1 cellular context compared by ENCODE assay signal in the genomic region with DNA sequence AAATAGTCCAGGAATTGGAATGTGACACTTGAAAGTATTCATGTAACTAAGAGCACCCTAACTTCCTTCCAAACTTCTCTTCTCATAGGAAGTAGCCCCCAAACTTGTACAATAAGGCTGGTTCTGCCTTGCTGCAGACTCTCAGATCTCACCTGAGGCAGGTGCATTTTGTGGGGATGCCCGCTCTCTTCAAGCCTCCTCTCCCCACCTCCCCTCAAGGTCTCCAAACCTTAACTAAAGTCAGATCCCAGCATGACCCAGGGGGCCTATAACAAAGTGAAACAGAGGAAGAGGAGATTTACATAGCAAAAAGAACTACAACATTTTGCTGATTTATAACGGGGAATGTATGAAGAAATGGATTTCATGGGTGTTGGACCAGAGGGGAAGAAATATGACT.
TF ChIP-seq lines count a peak whose summit lies in the region.

No MANE protein-coding gene starts in this region.

TF ChIP-seq in WTC11, 78 proteins besides CTCF, POLR2A, EP300 and RAD21 (continued from another document):
- TF ChIP-seq, protein P1, sequence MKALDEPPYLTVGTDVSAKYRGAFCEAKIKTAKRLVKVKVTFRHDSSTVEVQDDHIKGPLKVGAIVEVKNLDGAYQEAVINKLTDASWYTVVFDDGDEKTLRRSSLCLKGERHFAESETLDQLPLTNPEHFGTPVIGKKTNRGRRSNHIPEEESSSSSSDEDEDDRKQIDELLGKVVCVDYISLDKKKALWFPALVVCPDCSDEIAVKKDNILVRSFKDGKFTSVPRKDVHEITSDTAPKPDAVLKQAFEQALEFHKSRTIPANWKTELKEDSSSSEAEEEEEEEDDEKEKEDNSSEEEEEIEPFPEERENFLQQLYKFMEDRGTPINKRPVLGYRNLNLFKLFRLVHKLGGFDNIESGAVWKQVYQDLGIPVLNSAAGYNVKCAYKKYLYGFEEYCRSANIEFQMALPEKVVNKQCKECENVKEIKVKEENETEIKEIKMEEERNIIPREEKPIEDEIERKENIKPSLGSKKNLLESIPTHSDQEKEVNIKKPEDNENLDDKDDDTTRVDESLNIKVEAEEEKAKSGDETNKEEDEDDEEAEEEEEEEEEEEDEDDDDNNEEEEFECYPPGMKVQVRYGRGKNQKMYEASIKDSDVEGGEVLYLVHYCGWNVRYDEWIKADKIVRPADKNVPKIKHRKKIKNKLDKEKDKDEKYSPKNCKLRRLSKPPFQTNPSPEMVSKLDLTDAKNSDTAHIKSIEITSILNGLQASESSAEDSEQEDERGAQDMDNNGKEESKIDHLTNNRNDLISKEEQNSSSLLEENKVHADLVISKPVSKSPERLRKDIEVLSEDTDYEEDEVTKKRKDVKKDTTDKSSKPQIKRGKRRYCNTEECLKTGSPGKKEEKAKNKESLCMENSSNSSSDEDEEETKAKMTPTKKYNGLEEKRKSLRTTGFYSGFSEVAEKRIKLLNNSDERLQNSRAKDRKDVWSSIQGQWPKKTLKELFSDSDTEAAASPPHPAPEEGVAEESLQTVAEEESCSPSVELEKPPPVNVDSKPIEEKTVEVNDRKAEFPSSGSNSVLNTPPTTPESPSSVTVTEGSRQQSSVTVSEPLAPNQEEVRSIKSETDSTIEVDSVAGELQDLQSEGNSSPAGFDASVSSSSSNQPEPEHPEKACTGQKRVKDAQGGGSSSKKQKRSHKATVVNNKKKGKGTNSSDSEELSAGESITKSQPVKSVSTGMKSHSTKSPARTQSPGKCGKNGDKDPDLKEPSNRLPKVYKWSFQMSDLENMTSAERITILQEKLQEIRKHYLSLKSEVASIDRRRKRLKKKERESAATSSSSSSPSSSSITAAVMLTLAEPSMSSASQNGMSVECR (CRISPR knock-in tag; IDR thresholded peaks at IDR 0.05; ENCODE audit: borderline replicate concordance): no peak
- no peak for TF ChIP-seq ZNF232 (CRISPR knock-in tag; IDR thresholded peaks at IDR 0.05)
- TF ChIP-seq KAT7 (CRISPR knock-in tag; IDR thresholded peaks at IDR 0.05; ENCODE audit: borderline replicate concordance): no peak
- TF ChIP-seq, protein P2, sequence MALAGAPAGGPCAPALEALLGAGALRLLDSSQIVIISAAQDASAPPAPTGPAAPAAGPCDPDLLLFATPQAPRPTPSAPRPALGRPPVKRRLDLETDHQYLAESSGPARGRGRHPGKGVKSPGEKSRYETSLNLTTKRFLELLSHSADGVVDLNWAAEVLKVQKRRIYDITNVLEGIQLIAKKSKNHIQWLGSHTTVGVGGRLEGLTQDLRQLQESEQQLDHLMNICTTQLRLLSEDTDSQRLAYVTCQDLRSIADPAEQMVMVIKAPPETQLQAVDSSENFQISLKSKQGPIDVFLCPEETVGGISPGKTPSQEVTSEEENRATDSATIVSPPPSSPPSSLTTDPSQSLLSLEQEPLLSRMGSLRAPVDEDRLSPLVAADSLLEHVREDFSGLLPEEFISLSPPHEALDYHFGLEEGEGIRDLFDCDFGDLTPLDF (CRISPR knock-in tag; IDR thresholded peaks at IDR 0.05): no peak
- TF ChIP-seq, protein P3, sequence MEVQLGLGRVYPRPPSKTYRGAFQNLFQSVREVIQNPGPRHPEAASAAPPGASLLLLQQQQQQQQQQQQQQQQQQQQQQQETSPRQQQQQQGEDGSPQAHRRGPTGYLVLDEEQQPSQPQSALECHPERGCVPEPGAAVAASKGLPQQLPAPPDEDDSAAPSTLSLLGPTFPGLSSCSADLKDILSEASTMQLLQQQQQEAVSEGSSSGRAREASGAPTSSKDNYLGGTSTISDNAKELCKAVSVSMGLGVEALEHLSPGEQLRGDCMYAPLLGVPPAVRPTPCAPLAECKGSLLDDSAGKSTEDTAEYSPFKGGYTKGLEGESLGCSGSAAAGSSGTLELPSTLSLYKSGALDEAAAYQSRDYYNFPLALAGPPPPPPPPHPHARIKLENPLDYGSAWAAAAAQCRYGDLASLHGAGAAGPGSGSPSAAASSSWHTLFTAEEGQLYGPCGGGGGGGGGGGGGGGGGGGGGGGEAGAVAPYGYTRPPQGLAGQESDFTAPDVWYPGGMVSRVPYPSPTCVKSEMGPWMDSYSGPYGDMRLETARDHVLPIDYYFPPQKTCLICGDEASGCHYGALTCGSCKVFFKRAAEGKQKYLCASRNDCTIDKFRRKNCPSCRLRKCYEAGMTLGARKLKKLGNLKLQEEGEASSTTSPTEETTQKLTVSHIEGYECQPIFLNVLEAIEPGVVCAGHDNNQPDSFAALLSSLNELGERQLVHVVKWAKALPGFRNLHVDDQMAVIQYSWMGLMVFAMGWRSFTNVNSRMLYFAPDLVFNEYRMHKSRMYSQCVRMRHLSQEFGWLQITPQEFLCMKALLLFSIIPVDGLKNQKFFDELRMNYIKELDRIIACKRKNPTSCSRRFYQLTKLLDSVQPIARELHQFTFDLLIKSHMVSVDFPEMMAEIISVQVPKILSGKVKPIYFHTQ (CRISPR knock-in tag; IDR thresholded peaks at IDR 0.05): no peak
- TF ChIP-seq, protein P4, sequence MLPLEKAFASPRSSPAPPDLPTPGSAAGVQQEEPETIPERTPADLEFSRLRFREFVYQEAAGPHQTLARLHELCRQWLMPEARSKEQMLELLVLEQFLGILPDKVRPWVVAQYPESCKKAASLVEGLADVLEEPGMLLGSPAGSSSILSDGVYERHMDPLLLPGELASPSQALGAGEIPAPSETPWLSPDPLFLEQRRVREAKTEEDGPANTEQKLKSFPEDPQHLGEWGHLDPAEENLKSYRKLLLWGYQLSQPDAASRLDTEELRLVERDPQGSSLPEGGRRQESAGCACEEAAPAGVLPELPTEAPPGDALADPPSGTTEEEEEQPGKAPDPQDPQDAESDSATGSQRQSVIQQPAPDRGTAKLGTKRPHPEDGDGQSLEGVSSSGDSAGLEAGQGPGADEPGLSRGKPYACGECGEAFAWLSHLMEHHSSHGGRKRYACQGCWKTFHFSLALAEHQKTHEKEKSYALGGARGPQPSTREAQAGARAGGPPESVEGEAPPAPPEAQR (CRISPR knock-in tag; IDR thresholded peaks at IDR 0.05): no peak
- TF ChIP-seq NR3C1 (CRISPR knock-in tag; conservative IDR thresholded peaks at IDR 0.05; ENCODE audit: low read depth): no peak
- TF ChIP-seq MXD4 (CRISPR knock-in tag; IDR thresholded peaks at IDR 0.05; ENCODE audit: borderline replicate concordance): no peak
- TF ChIP-seq JUN (CRISPR knock-in tag; IDR thresholded peaks at IDR 0.05): no peak
- TF ChIP-seq, protein P5, sequence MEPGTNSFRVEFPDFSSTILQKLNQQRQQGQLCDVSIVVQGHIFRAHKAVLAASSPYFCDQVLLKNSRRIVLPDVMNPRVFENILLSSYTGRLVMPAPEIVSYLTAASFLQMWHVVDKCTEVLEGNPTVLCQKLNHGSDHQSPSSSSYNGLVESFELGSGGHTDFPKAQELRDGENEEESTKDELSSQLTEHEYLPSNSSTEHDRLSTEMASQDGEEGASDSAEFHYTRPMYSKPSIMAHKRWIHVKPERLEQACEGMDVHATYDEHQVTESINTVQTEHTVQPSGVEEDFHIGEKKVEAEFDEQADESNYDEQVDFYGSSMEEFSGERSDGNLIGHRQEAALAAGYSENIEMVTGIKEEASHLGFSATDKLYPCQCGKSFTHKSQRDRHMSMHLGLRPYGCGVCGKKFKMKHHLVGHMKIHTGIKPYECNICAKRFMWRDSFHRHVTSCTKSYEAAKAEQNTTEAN (CRISPR knock-in tag; IDR thresholded peaks at IDR 0.05): no peak
- TF ChIP-seq, protein P6, sequence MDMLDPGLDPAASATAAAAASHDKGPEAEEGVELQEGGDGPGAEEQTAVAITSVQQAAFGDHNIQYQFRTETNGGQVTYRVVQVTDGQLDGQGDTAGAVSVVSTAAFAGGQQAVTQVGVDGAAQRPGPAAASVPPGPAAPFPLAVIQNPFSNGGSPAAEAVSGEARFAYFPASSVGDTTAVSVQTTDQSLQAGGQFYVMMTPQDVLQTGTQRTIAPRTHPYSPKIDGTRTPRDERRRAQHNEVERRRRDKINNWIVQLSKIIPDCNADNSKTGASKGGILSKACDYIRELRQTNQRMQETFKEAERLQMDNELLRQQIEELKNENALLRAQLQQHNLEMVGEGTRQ (CRISPR knock-in tag; IDR thresholded peaks at IDR 0.05): no peak
- TF ChIP-seq, protein P7, sequence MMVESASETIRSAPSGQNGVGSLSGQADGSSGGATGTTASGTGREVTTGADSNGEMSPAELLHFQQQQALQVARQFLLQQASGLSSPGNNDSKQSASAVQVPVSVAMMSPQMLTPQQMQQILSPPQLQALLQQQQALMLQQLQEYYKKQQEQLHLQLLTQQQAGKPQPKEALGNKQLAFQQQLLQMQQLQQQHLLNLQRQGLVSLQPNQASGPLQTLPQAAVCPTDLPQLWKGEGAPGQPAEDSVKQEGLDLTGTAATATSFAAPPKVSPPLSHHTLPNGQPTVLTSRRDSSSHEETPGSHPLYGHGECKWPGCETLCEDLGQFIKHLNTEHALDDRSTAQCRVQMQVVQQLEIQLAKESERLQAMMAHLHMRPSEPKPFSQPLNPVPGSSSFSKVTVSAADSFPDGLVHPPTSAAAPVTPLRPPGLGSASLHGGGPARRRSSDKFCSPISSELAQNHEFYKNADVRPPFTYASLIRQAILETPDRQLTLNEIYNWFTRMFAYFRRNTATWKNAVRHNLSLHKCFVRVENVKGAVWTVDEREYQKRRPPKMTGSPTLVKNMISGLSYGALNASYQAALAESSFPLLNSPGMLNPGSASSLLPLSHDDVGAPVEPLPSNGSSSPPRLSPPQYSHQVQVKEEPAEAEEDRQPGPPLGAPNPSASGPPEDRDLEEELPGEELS (CRISPR knock-in tag; IDR thresholded peaks at IDR 0.05): no peak
- TF ChIP-seq ZNF416 (CRISPR knock-in tag; IDR thresholded peaks at IDR 0.05): no peak
